In the genomic region with DNA sequence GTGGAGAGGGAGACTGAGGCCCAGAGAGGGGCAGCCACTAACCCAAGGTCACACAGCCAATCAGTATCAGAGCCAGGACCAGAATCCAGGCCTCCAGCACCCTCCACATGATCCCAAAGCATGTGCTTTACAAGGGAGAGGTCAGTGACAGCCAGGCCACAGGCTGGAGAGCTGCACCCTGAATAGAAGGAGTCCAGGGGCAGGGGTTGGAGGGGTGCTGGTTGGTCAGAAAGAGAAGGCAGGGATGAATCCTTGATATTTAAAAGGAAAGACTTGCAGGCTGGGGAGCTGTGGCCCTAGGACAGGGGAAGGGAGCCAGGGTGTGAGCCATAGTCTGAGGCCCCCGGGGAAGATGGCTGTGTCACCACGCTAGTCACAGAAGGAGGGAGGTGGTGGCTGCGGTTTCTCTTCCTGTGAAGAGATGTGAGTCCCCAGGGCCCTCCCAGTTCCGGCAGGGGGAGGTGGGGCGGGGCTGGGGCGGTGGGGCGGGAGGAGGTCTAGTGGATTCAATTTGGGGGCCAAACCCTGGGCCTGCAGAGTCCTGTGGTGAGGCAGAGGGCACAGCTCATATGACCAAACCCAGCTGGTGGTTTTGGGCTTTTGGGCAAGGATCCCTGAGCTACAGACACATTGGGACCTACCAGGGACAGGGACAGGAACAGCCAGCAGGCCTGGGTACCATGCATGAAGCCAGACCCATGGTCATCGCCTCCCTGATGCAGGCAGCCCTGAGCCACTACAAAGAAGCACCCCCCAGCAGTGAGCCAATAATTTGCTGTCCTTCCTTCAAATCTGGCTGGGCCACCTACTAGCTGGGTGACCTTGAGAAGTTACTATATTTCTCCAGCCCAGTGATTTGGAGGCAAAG, we compare ENCODE assay signal across 2 cellular contexts.
TF ChIP-seq lines count a peak whose summit lies in the region.

No MANE protein-coding gene starts in this region.

TF ChIP-seq in GM12891, 5 proteins besides CTCF, POLR2A, EP300 and RAD21:
- peak; percentile 62; the same call in 1 of the 2 replicates for TF ChIP-seq POU2F2 (IDR thresholded peaks at IDR 0.05; ENCODE audit: low read depth, low read length)
- peak; percentile 58; the same call in 1 of the 2 replicates for TF ChIP-seq POLR2AphosphoS5 (IDR thresholded peaks at IDR 0.05; ENCODE audit: low read depth, low read length)
- peak; percentile 36; the same call in 1 of the 2 replicates for TF ChIP-seq TAF1 (IDR thresholded peaks at IDR 0.05; ENCODE audit: low read depth, low read length)
- TF ChIP-seq PAX5 (IDR thresholded peaks at IDR 0.05; ENCODE audit: insufficient read depth, low read length, severe bottlenecking): no peak
- 0 out of 2 replicates have a peak, but pooled peaks have one; percentile 14 for TF ChIP-seq SPI1 (IDR thresholded peaks at IDR 0.05; ENCODE audit: low read depth, low read length)

TF ChIP-seq in GM23338, 12 proteins besides CTCF, POLR2A, EP300 and RAD21:
- no peak for TF ChIP-seq POLR2AphosphoS5 (IDR thresholded peaks at IDR 0.05; ENCODE audit: low read depth)
- no peak for TF ChIP-seq JUNB (IDR thresholded peaks at IDR 0.05; ENCODE audit: unreplicated experiment)
- no peak for TF ChIP-seq EZH2 (IDR thresholded peaks at IDR 0.05; ENCODE audit: low read depth, unreplicated experiment)
